Comparison of ENCODE assay signal across 1 cellular context in genomic region chr10:71888623-71889387, GRCh38.
TF ChIP-seq lines count a peak whose summit lies in the region.

No MANE protein-coding gene starts in this region.

TF ChIP-seq in WTC11, 78 proteins besides CTCF, POLR2A, EP300 and RAD21 (continued from another document):
- TF ChIP-seq E2F5 (CRISPR knock-in tag; IDR thresholded peaks at IDR 0.05), result no peak
- no peak for TF ChIP-seq KAT7 (CRISPR knock-in tag; IDR thresholded peaks at IDR 0.05; ENCODE audit: borderline replicate concordance)
- TF ChIP-seq ZNF317 (CRISPR knock-in tag; IDR thresholded peaks at IDR 0.05; ENCODE audit: borderline replicate concordance, low read depth), result no peak
- peak; percentile 46; the same call in 1 of the 2 replicates for TF ChIP-seq ZNF232 (CRISPR knock-in tag; IDR thresholded peaks at IDR 0.05)
- TF ChIP-seq ZNF263 (CRISPR knock-in tag; IDR thresholded peaks at IDR 0.05; ENCODE audit: low read depth), result no peak
- TF ChIP-seq CBFB (CRISPR knock-in tag; IDR thresholded peaks at IDR 0.05; ENCODE audit: low read depth), result no peak
- no peak for TF ChIP-seq SMAD4 (CRISPR knock-in tag; IDR thresholded peaks at IDR 0.05)
- no peak for TF ChIP-seq FOXJ3 (CRISPR knock-in tag; IDR thresholded peaks at IDR 0.05; ENCODE audit: borderline replicate concordance)
- no peak for TF ChIP-seq PREB (CRISPR knock-in tag; IDR thresholded peaks at IDR 0.05; ENCODE audit: borderline replicate concordance)
- 0 out of 2 replicates have a peak, but pooled peaks have one; percentile 18 for TF ChIP-seq ETV6 (CRISPR knock-in tag; IDR thresholded peaks at IDR 0.05)
- TF ChIP-seq ZNF416 (CRISPR knock-in tag; IDR thresholded peaks at IDR 0.05), result no peak
- no peak for TF ChIP-seq ARID4B (CRISPR knock-in tag; IDR thresholded peaks at IDR 0.05; ENCODE audit: borderline replicate concordance)
- 0 out of 2 replicates have a peak, but pooled peaks have one; percentile 26 for TF ChIP-seq HMGXB4 (CRISPR knock-in tag; IDR thresholded peaks at IDR 0.05)
- TF ChIP-seq NR1H2 (CRISPR knock-in tag; IDR thresholded peaks at IDR 0.05), result no peak
- TF ChIP-seq AFF4 (CRISPR knock-in tag; IDR thresholded peaks at IDR 0.05; ENCODE audit: borderline replicate concordance), result no peak
- TF ChIP-seq MLX (CRISPR knock-in tag; IDR thresholded peaks at IDR 0.05), result no peak
- peak; percentile 20; the same call in 1 of the 2 replicates for TF ChIP-seq FOXP4 (CRISPR knock-in tag; IDR thresholded peaks at IDR 0.05)
- TF ChIP-seq FOXP1 (CRISPR knock-in tag; IDR thresholded peaks at IDR 0.05; ENCODE audit: borderline replicate concordance), result peak; percentile 61; the same call in 1 of the 2 replicates
- TF ChIP-seq NFE2L1 (CRISPR knock-in tag; IDR thresholded peaks at IDR 0.05), result no peak
- no peak for TF ChIP-seq MXD4 (CRISPR knock-in tag; IDR thresholded peaks at IDR 0.05; ENCODE audit: borderline replicate concordance)
- TF ChIP-seq ESRRA (CRISPR knock-in tag; IDR thresholded peaks at IDR 0.05; ENCODE audit: borderline replicate concordance), result no peak
- no peak for TF ChIP-seq STAT6 (CRISPR knock-in tag; conservative IDR thresholded peaks at IDR 0.05; ENCODE audit: low read depth)
- TF ChIP-seq ATF6 (CRISPR knock-in tag; IDR thresholded peaks at IDR 0.05), result no peak
- TF ChIP-seq ZNF138 (CRISPR knock-in tag; conservative IDR thresholded peaks at IDR 0.05), result no peak
- TF ChIP-seq IRF2 (CRISPR knock-in tag; IDR thresholded peaks at IDR 0.05; ENCODE audit: borderline replicate concordance, low read depth), result no peak
- no peak for TF ChIP-seq IRF1 (CRISPR knock-in tag; IDR thresholded peaks at IDR 0.05)
- TF ChIP-seq SOX15 (CRISPR knock-in tag; IDR thresholded peaks at IDR 0.05), result no peak
